ENCODE assay signal across 15 cellular contexts in genomic region chr5:133679534-133679933, GRCh38.
A peak's percentile ranks its signal among the peaks of the same experiment; 100 is the strongest.
DNase-seq lines count a peak whose midpoint lies in the region; ATAC-seq and TF ChIP-seq lines count a peak whose summit lies in the region.
"Had no signal": no experiment of that assay in that cellular context is flagged by ENCODE, and none has a peak within 500 bp of the region (broad histone marks: within the 10 kb centered on the region; RNA-seq: fewer than 3 reads in every experiment).

No MANE protein-coding gene starts in this region.

- intact Hi-C loops in right cardiac atrium (cut with DNase I): no loop called here

- no peaks in the 10 kb centered on the region for H3K9me3 ChIP-seq in right atrium auricular region
- no peaks in the 10 kb centered on the region for H3K9me3 ChIP-seq in right cardiac atrium (ENCODE audit: control insufficient read depth, low read length)
- H3K9me3 ChIP-seq: BLaER1 treated with 17β-estradiol and CSF1 and Interleukin-3, amounts not matched to agents 10 nM and 100 nM; HAP-1 had no signal

- WGBS in right cardiac atrium: 81% methylated on average over 1 of the region's 1 CpG

- DNase-seq in right atrium auricular region (ENCODE audit: low spot score): peak; percentile 38
- no peak for DNase-seq in right cardiac atrium
- DNase-seq in coronary artery (ENCODE audit: low spot score): peak; percentile 4
- peak; percentile 29 for DNase-seq in islet precursor cell
- DNase-seq in stimulated activated CD4-positive, alpha-beta T cell treated with anti-CD3 and anti-CD28 coated beads, Interleukin-12 subunit alpha, Interleukin-12 subunit beta, amount 100 ng/mL, for 4 hours: no peak
- no peak for DNase-seq in NCI-H526 treated with DMSO at 0.1 percent for 48 hours (lab: John Stamatoyannopoulos, UW)
- DNase-seq: ACHN; CD4-positive, CD25-positive, alpha-beta regulatory T cell; DMS79; GOT3 had no signal

- no peaks in the 10 kb centered on the region for H3K27me3 ChIP-seq in right atrium auricular region
- H3K27me3 ChIP-seq in right cardiac atrium (ENCODE audit: control insufficient read depth, insufficient read depth): no peaks in the 10 kb centered on the region
- H3K27me3 ChIP-seq: BLaER1 treated with 17β-estradiol and CSF1 and Interleukin-3, amounts not matched to agents 10 nM and 100 nM had no signal

- no peaks in the 10 kb centered on the region for H3K36me3 ChIP-seq in right atrium auricular region
- H3K36me3 ChIP-seq: BLaER1 treated with 17β-estradiol and CSF1 and Interleukin-3, amounts not matched to agents 10 nM and 100 nM; HAP-1 had no signal

- H3K27ac ChIP-seq in right atrium auricular region: no peak overlapping the region
- no peak overlapping the region for H3K27ac ChIP-seq in right cardiac atrium (ENCODE audit: low read length)
- no peak overlapping the region for H3K27ac ChIP-seq in coronary artery
- H3K27ac ChIP-seq: BLaER1 treated with 17β-estradiol and CSF1 and Interleukin-3, amounts not matched to agents 10 nM and 100 nM; HL-60 had no signal

- no peak for TF ChIP-seq CTCF in right atrium auricular region (IDR thresholded peaks at IDR 0.05)
- TF ChIP-seq CTCF in coronary artery (IDR thresholded peaks at IDR 0.05): no peak

- ATAC-seq in right cardiac atrium: no peak
- ATAC-seq in GM18861 (IDR thresholded peaks at IDR 0.05; ENCODE audit: unreplicated experiment): no peak
- ATAC-seq: GM12878 had no signal

- H3K4me3 ChIP-seq in right atrium auricular region: no peak overlapping the region
- H3K4me3 ChIP-seq in right cardiac atrium (ENCODE audit: low read length): no peak overlapping the region
- no peak overlapping the region for H3K4me3 ChIP-seq in coronary artery
- H3K4me3 ChIP-seq: BLaER1 treated with 17β-estradiol and CSF1 and Interleukin-3, amounts not matched to agents 10 nM and 100 nM; GM12878; HAP-1 had no signal

- H3K4me1 ChIP-seq in right atrium auricular region (no peaks in the 10 kb centered on the region), right cardiac atrium (ENCODE audit: control insufficient read depth, insufficient read depth, low read length) (no peaks in the 10 kb centered on the region)

Comparison
In these comparisons a context has a peak if more than half of its experiments do, and no peak if none do; other contexts are left out.
1. DNase-seq: peak in right atrium auricular region (single experiment), coronary artery (single experiment) and islet precursor cell (single experiment); none in right cardiac atrium (0 of 3), stimulated activated CD4-positive, alpha-beta T cell treated with anti-CD3 and anti-CD28 coated beads, Interleukin-12 subunit alpha, Interleukin-12 subunit beta, amount 100 ng/mL, for 4 hours (single experiment) and NCI-H526 treated with DMSO at 0.1 percent for 48 hours (single experiment).